In the genomic region with DNA sequence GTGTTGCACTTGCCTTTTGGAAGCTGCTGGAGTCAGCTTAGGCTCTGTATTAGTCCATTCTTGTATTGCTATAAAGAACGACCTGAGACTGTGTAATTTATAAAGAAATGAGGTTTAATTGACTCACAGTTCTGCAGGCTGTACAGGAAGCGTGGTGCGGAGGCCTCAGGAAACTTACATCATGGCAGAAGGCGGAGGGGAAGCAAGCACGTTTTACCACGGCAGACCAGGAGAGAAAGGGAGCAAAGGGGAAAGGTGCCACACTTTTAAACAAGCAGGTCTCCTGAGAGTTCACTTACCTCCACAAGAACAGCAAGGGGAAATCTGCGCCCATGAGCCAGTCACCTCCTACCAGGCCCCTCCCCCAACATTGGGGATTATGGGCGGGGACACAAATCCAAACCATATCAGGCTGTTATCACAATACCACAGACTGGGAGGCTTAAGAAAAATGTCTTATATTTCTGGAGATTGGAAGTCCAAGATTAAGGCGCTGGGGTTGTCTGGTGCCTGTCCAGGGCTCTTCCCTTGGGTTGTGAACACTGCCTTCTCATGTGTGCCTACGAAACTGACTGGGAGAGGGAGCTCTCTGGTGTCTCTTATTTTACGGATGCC, we compare ENCODE assay signal across 21 cellular contexts. TPM values are rescaled to one million over a fixed set of nuclear protein-coding genes. Genes with fewer than 3 reads are reported as not detected.
A peak's percentile ranks its signal among the peaks of the same experiment; 100 is the strongest.
DNase-seq lines count a peak whose midpoint lies in the region; ATAC-seq and TF ChIP-seq lines count a peak whose summit lies in the region.
"Had no signal": no experiment of that assay in that cellular context is flagged by ENCODE, and none has a peak within 500 bp of the region (broad histone marks: within the 10 kb centered on the region; RNA-seq: fewer than 3 reads in every experiment).

No MANE protein-coding gene starts in this region.

- H3K27me3 ChIP-seq in left ventricle myocardium inferior (ENCODE audit: low read depth) = no peaks in the 10 kb centered on the region
- H3K27me3 ChIP-seq in foreskin keratinocyte = no peaks in the 10 kb centered on the region
- H3K27me3 ChIP-seq: BE2C, sigmoid colon, stomach had no signal

- no peak for TF ChIP-seq CTCF in left ventricle myocardium inferior (IDR thresholded peaks at IDR 0.05; ENCODE audit: borderline replicate concordance)
- no peak for TF ChIP-seq CTCF in foreskin keratinocyte (conservative IDR thresholded peaks at IDR 0.05)
- TF ChIP-seq CTCF in omental fat pad (IDR thresholded peaks at IDR 0.05) = no peak

- H3K36me3 Mint-ChIP-seq in activated CD4-positive, alpha-beta memory T cell treated with anti-CD3 and anti-CD28 coated beads for 36 hours = no peaks in the 10 kb centered on the region

- DNase-seq in Right ventricle myocardium superior (peak; percentile 23), left ventricle myocardium inferior (no peak), Kasumi-1 (lab: John Stamatoyannopoulos, UW) (peak; percentile 25 to 37), AG20443 (ENCODE audit: low spot score) (no peak), foreskin keratinocyte (no peak), omental fat pad (ENCODE audit: low spot score) (no peak)
- DNase-seq in activated CD4-positive, alpha-beta memory T cell treated with anti-CD3 and anti-CD28 coated beads for 36 hours = peak; percentile 63
- DNase-seq in stimulated activated CD8-positive, alpha-beta memory T cell treated with anti-CD3 and anti-CD28 coated beads, Interleukin-4, amount 100 ng/mL, for 48 hours = peak; percentile 42
- DNase-seq: BE2C; cortex of kidney; DND-41; head of caudate nucleus; kidney; NCI-H1417; NK-92 treated with Interleukin-12 subunit alpha and Interleukin-12 subunit beta, amount 100 ng/mL, for 24 hours; SHP77 treated with DMSO at 0.1 percent for 48 hours; sigmoid colon; stomach had no signal

- peak overlapping the region; percentile 78 for H3K27ac Mint-ChIP-seq in activated CD4-positive, alpha-beta memory T cell treated with anti-CD3 and anti-CD28 coated beads for 36 hours

- intact Hi-C loops in Right ventricle myocardium superior (cut with DNase I) = no loop called here
- intact Hi-C loops in left ventricle myocardium inferior (cut with micrococcal nuclease) = no loop called here
- intact Hi-C loops in activated CD4-positive, alpha-beta memory T cell treated with anti-CD3 and anti-CD28 coated beads for 36 hours (cut with micrococcal nuclease) = loop anchor here (1.0 to 5.0 kb wide), 3 partner anchors 28 to 373 kb away; a partner anchor contains a TSS

- H3K4me1 ChIP-seq in left ventricle myocardium inferior = peaks cover 32% of the 10 kb centered on the region
- no peaks in the 10 kb centered on the region for H3K4me1 ChIP-seq in foreskin keratinocyte
- H3K4me1 ChIP-seq: BE2C had no signal

- H3K27me3 Mint-ChIP-seq in activated CD4-positive, alpha-beta memory T cell treated with anti-CD3 and anti-CD28 coated beads for 36 hours = no peaks in the 10 kb centered on the region

- H3K4me3 ChIP-seq in left ventricle myocardium inferior = no peak overlapping the region
- H3K4me3 ChIP-seq: HAP-1, sigmoid colon, stomach had no signal

- peaks cover 2% of the 10 kb centered on the region for H3K36me3 ChIP-seq in left ventricle myocardium inferior
- H3K36me3 ChIP-seq: BE2C had no signal

- H3K27ac ChIP-seq in left ventricle myocardium inferior (replicated peaks) (no peak overlapping the region), foreskin keratinocyte (no peak overlapping the region)
- H3K27ac ChIP-seq: sigmoid colon, stomach had no signal

- H3K4me1 Mint-ChIP-seq in activated CD4-positive, alpha-beta memory T cell treated with anti-CD3 and anti-CD28 coated beads for 36 hours (ENCODE audit: low read depth) = peaks cover 37% of the 10 kb centered on the region

- ATAC-seq in Right ventricle myocardium superior (ENCODE audit: poor library complexity) (no peak), foreskin keratinocyte (no peak), omental fat pad (ENCODE audit: low FRiP score) (no peak)
- ATAC-seq: esophagus mucosa had no signal

- no peaks in the 10 kb centered on the region for H3K9me3 Mint-ChIP-seq in activated CD4-positive, alpha-beta memory T cell treated with anti-CD3 and anti-CD28 coated beads for 36 hours

- H3K4me3 Mint-ChIP-seq in activated CD4-positive, alpha-beta memory T cell treated with anti-CD3 and anti-CD28 coated beads for 36 hours = no peak overlapping the region

- CTCF ChIA-PET in activated CD4-positive, alpha-beta memory T cell treated with anti-CD3 and anti-CD28 coated beads for 36 hours (lab: Charles Lee) = interaction anchor here (1.1 to 6.7 kb wide), 4 partner anchors 29 to 880 kb away, joined by 3 to 50 read pairs (median 17); a partner anchor contains a TSS

- no peaks in the 10 kb centered on the region for H3K9me3 ChIP-seq in left ventricle myocardium inferior (replicated peaks)
- H3K9me3 ChIP-seq: BE2C, HAP-1, sigmoid colon, stomach had no signal

- POLR2A ChIA-PET in activated CD4-positive, alpha-beta memory T cell treated with anti-CD3 and anti-CD28 coated beads for 36 hours (lab: Charles Lee) = interaction anchor here (0.8 to 1.0 kb wide), 3 partner anchors 28 to 128 kb away, joined by 3 read pairs; a partner anchor contains a TSS

RNA-seq across cellular contexts. Expression of a gene that starts 3.6 kb away (rescaled TPM):
- 19.0 TPM for total RNA-seq in Right ventricle myocardium superior
- 17.8 TPM for total RNA-seq in left ventricle myocardium inferior
- 10 to 100 TPM; 27.5 to 28.2 TPM for total RNA-seq in activated CD4-positive, alpha-beta memory T cell treated with anti-CD3 and anti-CD28 coated beads for 36 hours
- total RNA-seq in foreskin keratinocyte = 7.7 and 10.8 TPM in 2 replicates
- polyA plus RNA-seq in foreskin keratinocyte = 7.4 and 13.0 TPM in 2 replicates
- 10 to 100 TPM; 12.4 to 31.2 (median 16.9) TPM for total RNA-seq in omental fat pad

RNA-seq across cellular contexts. Expression of a gene that starts 28.9 kb away (rescaled TPM):
- total RNA-seq in Right ventricle myocardium superior = 18.0 TPM
- total RNA-seq in left ventricle myocardium inferior = 20.0 TPM
- 10 to 100 TPM; 35.7 to 36.6 TPM for total RNA-seq in activated CD4-positive, alpha-beta memory T cell treated with anti-CD3 and anti-CD28 coated beads for 36 hours
- 12.7 and 15.4 TPM in 2 replicates for total RNA-seq in foreskin keratinocyte
- polyA plus RNA-seq in foreskin keratinocyte = 11.6 and 14.4 TPM in 2 replicates
- total RNA-seq in omental fat pad = 10 to 100 TPM; 24.2 to 33.0 (median 26.4) TPM

RNA-seq across cellular contexts. Expression of a gene that starts 44.2 kb away (rescaled TPM):
- total RNA-seq in Right ventricle myocardium superior = 9.4 TPM
- total RNA-seq in left ventricle myocardium inferior = 10.6 TPM
- total RNA-seq in activated CD4-positive, alpha-beta memory T cell treated with anti-CD3 and anti-CD28 coated beads for 36 hours = 10 to 100 TPM; 85.9 to 88.7 TPM
- total RNA-seq in foreskin keratinocyte = 74.9 and 86.9 TPM in 2 replicates
- 98.3 and 112 TPM in 2 replicates for polyA plus RNA-seq in foreskin keratinocyte
- total RNA-seq in omental fat pad = 10 to 100 TPM; 10.3 to 31.7 (median 15.3) TPM

RNA-seq across cellular contexts. Expression of a gene that starts 45.8 kb away (rescaled TPM):
- total RNA-seq in Right ventricle myocardium superior (not detected), left ventricle myocardium inferior (not detected), foreskin keratinocyte (not detected in 2 replicates), omental fat pad (1 to 10 TPM in 2 of 4 donors, under 1 TPM in 1, not detected in 1; 0.50 to 3.1 (median 2.8) TPM)
- total RNA-seq in activated CD4-positive, alpha-beta memory T cell treated with anti-CD3 and anti-CD28 coated beads for 36 hours = under 1 TPM; 0.65 to 0.93 TPM
- not detected in 2 replicates for polyA plus RNA-seq in foreskin keratinocyte
- total RNA-seq: esophagus mucosa, mesenteric fat pad had no signal
- polyA plus RNA-seq: stomach had no signal

Comparison
In these comparisons a context has a peak if more than half of its experiments do, and no peak if none do; other contexts are left out.
1. DNase-seq: peak in Right ventricle myocardium superior (single experiment), Kasumi-1 (2 of 2), activated CD4-positive, alpha-beta memory T cell treated with anti-CD3 and anti-CD28 coated beads for 36 hours (single experiment) and stimulated activated CD8-positive, alpha-beta memory T cell treated with anti-CD3 and anti-CD28 coated beads, Interleukin-4, amount 100 ng/mL, for 48 hours (single experiment); none in left ventricle myocardium inferior (single experiment), AG20443 (single experiment), foreskin keratinocyte (0 of 2) and omental fat pad (single experiment).